ENCODE assay signal across 26 cellular contexts in the genomic region with DNA sequence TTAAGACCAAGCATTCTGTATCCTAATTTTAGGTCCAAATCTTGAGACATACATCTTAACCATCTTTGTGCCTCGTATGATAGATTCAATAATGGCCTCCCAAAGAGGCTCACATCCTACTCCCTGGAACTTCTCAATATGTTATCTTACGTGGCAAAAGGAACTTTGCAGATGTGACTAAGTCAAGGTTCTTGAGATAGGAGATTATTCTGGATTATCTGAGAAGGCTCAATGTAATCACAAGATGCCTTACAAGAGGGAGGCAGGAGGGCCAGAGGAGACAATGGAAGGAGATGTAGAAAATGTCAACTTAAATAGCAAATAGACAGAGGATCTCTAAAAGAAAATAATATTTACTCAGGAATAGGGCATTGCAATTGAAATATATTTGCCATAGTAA.
"Had no signal": no experiment of that assay in that cellular context is flagged by ENCODE, and none has a peak within 500 bp of the region (broad histone marks: within the 10 kb centered on the region; RNA-seq: fewer than 3 reads in every experiment).

No MANE protein-coding gene starts in this region.

- DNase-seq: colonic mucosa; cortex of kidney; dermis blood vessel endothelial cell; dorsolateral prefrontal cortex; effector CD4-positive, alpha-beta T cell; effector CD8-positive, alpha-beta T cell; effector memory CD4-positive, alpha-beta T cell; effector memory CD8-positive, alpha-beta T cell; esophagus squamous epithelium; foreskin fibroblast; foreskin keratinocyte; foreskin melanocyte; gastrocnemius medialis; glutamatergic neuron; heart left ventricle; heart right ventricle had no signal

- ATAC-seq: effector memory CD8-positive, alpha-beta T cell; esophagus mucosa; foreskin keratinocyte; gastrocnemius medialis; gastroesophageal sphincter; heart right ventricle had no signal

- H3K4me3 Mint-ChIP-seq: dendritic cell treated with granulocyte-macrophage colony-stimulating factor and Interleukin-4, amounts not matched to agents 40 ng/mL and 50 ng/mL, for 4 days; effector memory CD8-positive, alpha-beta T cell had no signal

- H3K9me3 ChIP-seq: colonic mucosa, esophagus squamous epithelium, gastrocnemius medialis had no signal

- H3K27ac ChIP-seq: colonic mucosa, coronary artery, dorsolateral prefrontal cortex, epithelial cell of prostate, esophagus muscularis mucosa, esophagus squamous epithelium, foreskin keratinocyte, gastrocnemius medialis, gastroesophageal sphincter, heart left ventricle, heart right ventricle had no signal

- H3K9me3 Mint-ChIP-seq: dendritic cell treated with granulocyte-macrophage colony-stimulating factor and Interleukin-4, amounts not matched to agents 40 ng/mL and 50 ng/mL, for 4 days had no signal

- H3K4me3 ChIP-seq: colonic mucosa, coronary artery, dorsolateral prefrontal cortex, esophagus muscularis mucosa, esophagus squamous epithelium, gastrocnemius medialis, gastroesophageal sphincter, heart left ventricle, heart right ventricle had no signal

- H3K4me1 ChIP-seq: colonic mucosa, esophagus muscularis mucosa, esophagus squamous epithelium, foreskin keratinocyte, gastrocnemius medialis, gastroesophageal sphincter, heart right ventricle had no signal

- H3K36me3 ChIP-seq: colonic mucosa, esophagus muscularis mucosa, esophagus squamous epithelium, gastrocnemius medialis, gastroesophageal sphincter, heart left ventricle, heart right ventricle had no signal

- H3K27me3 ChIP-seq: colonic mucosa, esophagus muscularis mucosa, foreskin keratinocyte had no signal

- FAIRE-seq: colon, endometrium, endothelial cell of umbilical vein, frontal cortex had no signal

- H3K27ac Mint-ChIP-seq: dendritic cell treated with granulocyte-macrophage colony-stimulating factor and Interleukin-4, amounts not matched to agents 40 ng/mL and 50 ng/mL, for 4 days had no signal
